ENCODE assay signal across 1 cellular context in genomic region chr6:12051861-12052368, GRCh38.
TF ChIP-seq lines count a peak whose summit lies in the region.

No MANE protein-coding gene starts in this region.

TF ChIP-seq in GM12878, 131 proteins besides CTCF, POLR2A, EP300 and RAD21 (continued from another document and continues in another):
- TF ChIP-seq ZBTB11 (CRISPR knock-in tag; IDR thresholded peaks at IDR 0.05), result no peak
- no peak for TF ChIP-seq RAD51 (IDR thresholded peaks at IDR 0.05)
- peak; percentile 93 for TF ChIP-seq IRF4 (IDR thresholded peaks at IDR 0.05; ENCODE audit: low read depth, low read length)
- TF ChIP-seq PKNOX1 (IDR thresholded peaks at IDR 0.05), result no peak
- TF ChIP-seq ATF7 (IDR thresholded peaks at IDR 0.05; ENCODE audit: low read depth), result peak; percentile 82
- peak; percentile 87 for TF ChIP-seq MTA2 (IDR thresholded peaks at IDR 0.05; ENCODE audit: low read depth)
- no peak for TF ChIP-seq SMC3 (IDR thresholded peaks at IDR 0.05; ENCODE audit: borderline replicate concordance, low read length)
- peak; percentile 42; the same call in 1 of the 2 replicates for TF ChIP-seq ZNF592 (IDR thresholded peaks at IDR 0.05)
- peak; percentile 88 for TF ChIP-seq BCL11A (IDR thresholded peaks at IDR 0.05; ENCODE audit: low read depth, low read length)
- TF ChIP-seq HDGF (IDR thresholded peaks at IDR 0.05), result no peak
- 0 out of 2 replicates have a peak, but pooled peaks have one; percentile 57 for TF ChIP-seq TARDBP (IDR thresholded peaks at IDR 0.05; ENCODE audit: borderline replicate concordance)
- TF ChIP-seq SKIL (IDR thresholded peaks at IDR 0.05; ENCODE audit: low read depth, poor library complexity, severe bottlenecking), result peak; percentile 76
- TF ChIP-seq PAX5 (IDR thresholded peaks at IDR 0.05; ENCODE audit: borderline replicate concordance, low read depth, low read length), result peak; percentile 66; the same call in 1 of the 2 replicates
- TF ChIP-seq USF1 (IDR thresholded peaks at IDR 0.05; ENCODE audit: borderline replicate concordance, extremely low read length, insufficient read depth, low read depth, low read length), result no peak
- TF ChIP-seq NFIC (IDR thresholded peaks at IDR 0.05; ENCODE audit: low read depth, low read length), result peak; percentile 97
- TF ChIP-seq ZNF622 (IDR thresholded peaks at IDR 0.05), result no peak
- TF ChIP-seq WRNIP1 (IDR thresholded peaks at IDR 0.05; ENCODE audit: borderline replicate concordance, low read depth, low read length), result no peak
- no peak for TF ChIP-seq FOS (IDR thresholded peaks at IDR 0.05; ENCODE audit: borderline replicate concordance, extremely low read depth, insufficient read length)
- no peak for TF ChIP-seq KLF5 (IDR thresholded peaks at IDR 0.05; ENCODE audit: partially characterized antibody)
- no peak for TF ChIP-seq LARP7 (IDR thresholded peaks at IDR 0.05)
- TF ChIP-seq PBX3 (IDR thresholded peaks at IDR 0.05; ENCODE audit: insufficient replicate concordance, low read depth, low read length), result no peak
- no peak for TF ChIP-seq RCOR1 (conservative IDR thresholded peaks at IDR 0.05; ENCODE audit: low read depth, low read length)
- TF ChIP-seq SUZ12 (IDR thresholded peaks at IDR 0.05; ENCODE audit: unreplicated experiment), result no peak
- TF ChIP-seq BACH1 (IDR thresholded peaks at IDR 0.05; ENCODE audit: borderline replicate concordance), result peak; percentile 75; the same call in 1 of the 2 replicates
- TF ChIP-seq RB1 (IDR thresholded peaks at IDR 0.05; ENCODE audit: borderline replicate concordance), result no peak
- no peak for TF ChIP-seq KDM1A (IDR thresholded peaks at IDR 0.05; ENCODE audit: borderline replicate concordance)
- TF ChIP-seq SPI1 (IDR thresholded peaks at IDR 0.05; ENCODE audit: borderline replicate concordance, insufficient read depth, low read depth, low read length), result peak; percentile 75; the same call in 1 of the 2 replicates
- peak; percentile 68; the same call in 1 of the 2 replicates for TF ChIP-seq GATAD2B (conservative IDR thresholded peaks at IDR 0.05; ENCODE audit: low read depth)
- TF ChIP-seq ZZZ3 (IDR thresholded peaks at IDR 0.05; ENCODE audit: control insufficient read depth, insufficient read length, low read depth), result no peak
- peak; percentile 85 for TF ChIP-seq ATF2 (IDR thresholded peaks at IDR 0.05; ENCODE audit: low read length)
- TF ChIP-seq RELB (IDR thresholded peaks at IDR 0.05; ENCODE audit: low read depth), result peak; percentile 100
- no peak; the same call in 1 of the 2 replicates for TF ChIP-seq CHD4 (IDR thresholded peaks at IDR 0.05)
- TF ChIP-seq TAF1 (IDR thresholded peaks at IDR 0.05; ENCODE audit: borderline replicate concordance, low read depth, low read length), result peak; percentile 67; the same call in 1 of the 2 replicates
- TF ChIP-seq RBBP5 (conservative IDR thresholded peaks at IDR 0.05), result 0 out of 2 replicates have a peak, but pooled peaks have one; percentile 48
- no peak for TF ChIP-seq FOXK2 (IDR thresholded peaks at IDR 0.05)
- peak; percentile 94 to 97 for TF ChIP-seq IKZF2 (IDR thresholded peaks at IDR 0.05)
- TF ChIP-seq BCLAF1 (IDR thresholded peaks at IDR 0.05), result no peak
- TF ChIP-seq RELA (IDR thresholded peaks at IDR 0.05; ENCODE audit: borderline replicate concordance, partially characterized antibody), result peak; percentile 58
- TF ChIP-seq MYB (IDR thresholded peaks at IDR 0.05; ENCODE audit: borderline replicate concordance, low read depth, low read length), result no peak
- peak; percentile 83; the same call in 1 of the 2 replicates for TF ChIP-seq POLR2AphosphoS5 (IDR thresholded peaks at IDR 0.05; ENCODE audit: low read length)
- TF ChIP-seq FOXM1 (IDR thresholded peaks at IDR 0.05; ENCODE audit: low read depth, low read length), result peak; percentile 96
- TF ChIP-seq CBX3 (IDR thresholded peaks at IDR 0.05; ENCODE audit: borderline replicate concordance, low read depth), result no peak
- no peak for TF ChIP-seq ATF3 (IDR thresholded peaks at IDR 0.05; ENCODE audit: borderline replicate concordance, extremely low read depth, low read depth, low read length)
